Comparison of ENCODE assay signal across 1 cellular context in the genomic region with DNA sequence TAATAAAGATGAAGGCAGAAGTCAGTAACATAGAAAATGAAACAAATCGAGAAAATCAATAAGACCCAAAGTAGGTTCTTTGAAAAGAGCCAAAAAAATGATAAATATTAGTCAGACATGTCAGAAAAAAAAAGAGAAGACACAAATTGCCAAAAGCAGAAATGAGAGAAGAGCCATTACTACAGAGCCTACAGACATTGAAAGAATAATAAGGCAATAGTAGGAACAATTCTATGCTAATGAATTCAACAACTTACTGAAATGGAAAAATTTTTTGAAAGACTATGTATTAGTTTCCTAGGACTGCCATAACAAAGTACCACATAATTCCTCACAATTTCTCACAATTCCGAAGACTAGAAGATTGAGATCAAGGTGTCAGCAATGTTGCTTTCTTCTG.
A peak's percentile ranks its signal among the peaks of the same experiment; 100 is the strongest.
TF ChIP-seq lines count a peak whose summit lies in the region.

No MANE protein-coding gene starts in this region.

TF ChIP-seq in HepG2, 621 proteins besides CTCF, POLR2A, EP300 and RAD21 (continued from another document):
- TF ChIP-seq ZNF382 (CRISPR knock-in tag; IDR thresholded peaks at IDR 0.05; ENCODE audit: borderline replicate concordance), result peak; percentile 96
